In genomic region chr6:105769987-105770386, GRCh38 we compare ENCODE assay signal across 20 cellular contexts.
A peak's percentile ranks its signal among the peaks of the same experiment; 100 is the strongest.
DNase-seq lines count a peak whose midpoint lies in the region; ATAC-seq, FAIRE-seq and TF ChIP-seq lines count a peak whose summit lies in the region.
"Had no signal": no experiment of that assay in that cellular context is flagged by ENCODE, and none has a peak within 500 bp of the region (broad histone marks: within the 10 kb centered on the region; RNA-seq: fewer than 3 reads in every experiment).

No MANE protein-coding gene starts in this region.

- H3K4me3 Mint-ChIP-seq in MCF 10A (ENCODE audit: unreplicated experiment), result no peak overlapping the region
- H3K4me3 Mint-ChIP-seq: activated CD4-positive, alpha-beta memory T cell treated with anti-CD3 and anti-CD28 coated beads for 36 hours; stimulated activated naive CD8-positive, alpha-beta T cell treated with anti-CD3 and anti-CD28 coated beads, Interleukin-15, Interleukin-2, amounts not matched to agents 100 ng/mL and 50 ng/mL, for 24 hours had no signal

- H3K27ac Mint-ChIP-seq in MCF 10A (ENCODE audit: low read depth, unreplicated experiment), result no peak overlapping the region
- H3K27ac Mint-ChIP-seq in activated naive CD4-positive, alpha-beta T cell treated with anti-CD3 and anti-CD28 coated beads, Interleukin-2, amount 50 U/mL, for 72 hours, result no peak overlapping the region
- H3K27ac Mint-ChIP-seq: activated CD4-positive, alpha-beta memory T cell treated with anti-CD3 and anti-CD28 coated beads for 36 hours; stimulated activated naive CD8-positive, alpha-beta T cell treated with anti-CD3 and anti-CD28 coated beads, Interleukin-15, Interleukin-2, amounts not matched to agents 100 ng/mL and 50 ng/mL, for 24 hours had no signal

- H3K4me1 Mint-ChIP-seq in MCF 10A (ENCODE audit: insufficient read depth, unreplicated experiment), result no peaks in the 10 kb centered on the region

- TF ChIP-seq CTCF in MCF 10A (IDR thresholded peaks at IDR 0.05; ENCODE audit: unreplicated experiment) (no peak), breast epithelium (IDR thresholded peaks at IDR 0.05) (no peak)

- H3K9me3 Mint-ChIP-seq in MCF 10A (ENCODE audit: unreplicated experiment), result no peaks in the 10 kb centered on the region
- H3K9me3 Mint-ChIP-seq in activated naive CD4-positive, alpha-beta T cell treated with anti-CD3 and anti-CD28 coated beads, Interleukin-2, amount 50 U/mL, for 72 hours, result peaks cover 1 to 3% of the 10 kb centered on the region in 2 donors

- no peaks in the 10 kb centered on the region for H3K9me3 ChIP-seq in breast epithelium

- peak; percentile 94 for FAIRE-seq in RCC 7860 (lab: Jason Lieb, UNC)
- FAIRE-seq: A204.1 had no signal

- no peak overlapping the region for H3K4me3 ChIP-seq in breast epithelium
- H3K4me3 ChIP-seq: cardiac muscle cell, dorsolateral prefrontal cortex, right atrium auricular region had no signal

- POLR2A ChIA-PET in MCF 10A (lab: Yijun Ruan, JAX), result no interaction called here

- no peak for TF ChIP-seq POLR2A in breast epithelium (IDR thresholded peaks at IDR 0.05)

- no peak for ATAC-seq in activated naive CD4-positive, alpha-beta T cell treated with anti-CD3 and anti-CD28 coated beads, Interleukin-2, amount 50 U/mL, for 72 hours
- ATAC-seq: left colon had no signal

- no peak overlapping the region for H3K27ac ChIP-seq in breast epithelium
- H3K27ac ChIP-seq: cardiac muscle cell, dorsolateral prefrontal cortex, right atrium auricular region had no signal

- CTCF ChIA-PET in MCF 10A (lab: Yijun Ruan, JAX), result no interaction called here

- no peaks in the 10 kb centered on the region for H3K4me1 ChIP-seq in breast epithelium
- H3K4me1 ChIP-seq: right atrium auricular region had no signal

- no peaks in the 10 kb centered on the region for H3K36me3 Mint-ChIP-seq in MCF 10A (ENCODE audit: insufficient read depth, unreplicated experiment)
- peaks cover under 1 to 2% of the 10 kb centered on the region in 2 donors for H3K36me3 Mint-ChIP-seq in activated naive CD4-positive, alpha-beta T cell treated with anti-CD3 and anti-CD28 coated beads, Interleukin-2, amount 50 U/mL, for 72 hours
- H3K36me3 Mint-ChIP-seq: activated CD4-positive, alpha-beta memory T cell treated with anti-CD3 and anti-CD28 coated beads for 36 hours had no signal

- DNase-seq in MCF 10A (ENCODE audit: unreplicated experiment) (peak; percentile 35), breast epithelium (ENCODE audit: low spot score in 2 of 2) (no peak), RCC 7860 (ENCODE audit: low spot score) (peak; percentile 85), fibroblast of gingiva (ENCODE audit: low read depth) (peak; percentile 8), stromal cell of bone marrow (ENCODE audit: low read depth) (peak; percentile 32), NCI-H1436 treated with DMSO at 0.1 percent for 48 hours (lab: John Stamatoyannopoulos, UW) (no peak), NCI-H526 (lab: John Stamatoyannopoulos, UW) (no peak)
- no peak for DNase-seq in activated naive CD4-positive, alpha-beta T cell treated with anti-CD3 and anti-CD28 coated beads, Interleukin-2, amount 50 U/mL, for 72 hours (ENCODE audit: low spot score in 2 of 2)
- DNase-seq: activated CD4-positive, alpha-beta memory T cell treated with anti-CD3 and anti-CD28 coated beads for 36 hours; activated T-cell treated with anti-CD3 and anti-CD28 coated beads, Interleukin-2, amount 50 U/mL, for 48 hours; DND-41; dorsolateral prefrontal cortex; left colon; MV-4-11; NCI-H2081 treated with DMSO at 0.1 percent for 48 hours; NCI-H524 had no signal

- no peaks in the 10 kb centered on the region for H3K36me3 ChIP-seq in breast epithelium
- H3K36me3 ChIP-seq: cardiac muscle cell, right atrium auricular region had no signal

- no peaks in the 10 kb centered on the region for H3K27me3 Mint-ChIP-seq in MCF 10A (ENCODE audit: insufficient read depth, unreplicated experiment)

- no TSS peak for BruUV-seq in MCF 10A (replicated peaks; lab: Mats Ljungman, UMichigan)

- no peaks in the 10 kb centered on the region for H3K27me3 ChIP-seq in breast epithelium
- H3K27me3 ChIP-seq: cardiac muscle cell, right atrium auricular region had no signal

- intact Hi-C loops in MCF 10A (cut with micrococcal nuclease), result no loop called here
- intact Hi-C loops in breast epithelium (cut with DNase I; ENCODE audit: low total_unique reads), result no loop called here

Comparison
In these comparisons a context has a peak if more than half of its experiments do, and no peak if none do; other contexts are left out.
1. DNase-seq: peak in MCF 10A (single experiment), RCC 7860 (single experiment), fibroblast of gingiva (single experiment) and stromal cell of bone marrow (single experiment); none in breast epithelium (0 of 2), NCI-H1436 treated with DMSO at 0.1 percent for 48 hours (single experiment), activated naive CD4-positive, alpha-beta T cell treated with anti-CD3 and anti-CD28 coated beads, Interleukin-2, amount 50 U/mL, for 72 hours (0 of 2) and NCI-H526 (0 of 2).